8 cellular contexts compared by ENCODE assay signal in the genomic region with DNA sequence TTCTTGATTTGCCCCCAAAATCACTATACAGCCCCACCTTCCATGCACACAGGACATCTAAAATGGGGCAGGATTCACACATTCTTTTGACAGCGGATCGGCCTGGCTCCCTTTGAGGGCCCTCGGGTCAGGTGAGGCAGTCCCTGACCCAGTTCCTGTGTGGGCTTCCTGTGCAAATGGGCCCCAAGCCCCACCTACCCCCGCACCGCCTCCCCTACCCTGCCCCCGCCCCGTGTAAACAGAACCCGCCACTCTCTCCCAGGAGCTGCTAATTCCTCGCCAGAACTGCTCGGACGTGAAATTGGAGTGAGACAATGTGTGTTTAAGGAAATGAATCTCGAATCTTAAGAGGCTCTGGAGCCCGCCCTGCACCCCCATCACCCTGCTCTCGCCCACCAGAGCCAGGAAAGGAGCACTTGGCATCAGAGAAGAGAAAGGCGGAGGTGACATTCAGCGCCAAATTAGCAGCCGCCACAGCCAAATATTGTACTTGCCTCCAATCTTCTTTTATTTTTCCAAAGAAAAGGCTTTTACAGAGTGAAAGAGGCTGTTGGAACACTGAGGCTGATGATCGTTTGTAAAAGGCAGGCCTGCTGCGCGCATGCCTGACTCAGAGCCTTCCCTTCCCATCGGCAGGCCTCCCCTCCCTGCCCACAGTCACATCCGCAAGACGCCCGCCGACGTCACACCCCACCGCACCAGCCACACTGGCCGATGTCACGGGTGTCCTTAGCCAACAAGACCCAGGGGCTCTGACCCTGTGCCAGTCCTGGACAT. TPM values are rescaled to one million over a fixed set of nuclear protein-coding genes. Genes with fewer than 3 reads are reported as not detected.
A peak's percentile ranks its signal among the peaks of the same experiment; 100 is the strongest.
DNase-seq lines count a peak whose midpoint lies in the region; ATAC-seq, FAIRE-seq and TF ChIP-seq lines count a peak whose summit lies in the region.

No MANE protein-coding gene starts in this region.

- H3K4me2 ChIP-seq in K562 (ENCODE audit: insufficient read depth, low read length) (no peak overlapping the region), PC-9 (no peak overlapping the region)

- TF ChIP-seq CTCF in K562 (IDR thresholded peaks at IDR 0.05 in 2 of 3, conservative IDR thresholded peaks at IDR 0.05 in 1 of 3; ENCODE audit: insufficient read depth in 2 of 3, low read depth in 1 of 3, low read length in 3 of 3) (no peak), lower lobe of right lung (IDR thresholded peaks at IDR 0.05) (no peak), PC-9 (conservative IDR thresholded peaks at IDR 0.05) (no peak)

- H3K4me3 ChIP-seq in K562, result no peak overlapping the region
- H3K4me3 ChIP-seq in lower lobe of right lung, result peak overlapping the region; percentile 41
- no peak overlapping the region for H3K4me3 ChIP-seq in PC-9

- CTCF ChIA-PET in K562 (lab: Yijun Ruan, JAX; ENCODE audit: low intra/inter-chr PET ratio), result no interaction called here
- CTCF ChIA-PET in PC-9 (lab: Charles Lee), result no interaction called here

- no peaks in the 10 kb centered on the region for H3K36me3 ChIP-seq in K562 (ENCODE audit: control insufficient read depth, insufficient read depth, low read length)
- no peaks in the 10 kb centered on the region for H3K36me3 ChIP-seq in lower lobe of right lung
- no peaks in the 10 kb centered on the region for H3K36me3 ChIP-seq in PC-9 (ENCODE audit: low read depth)

- H3K9ac ChIP-seq in K562 (ENCODE audit: insufficient read depth in 1 of 2, low read depth in 2 of 2, low read length in 2 of 2), result no peak overlapping the region

- ATAC-seq in K562, result no peak
- ATAC-seq in lower lobe of right lung, result peak; percentile 73 to 83

- POLR2A ChIA-PET in K562 (lab: Yijun Ruan, JAX) (no interaction called here), PC-9 (lab: Charles Lee; ENCODE audit: unreplicated experiment) (no interaction called here)

- peaks cover 0 to 9% of the 10 kb centered on the region in 2 experiments; a peak in 2 of 5 replicates for H3K4me1 ChIP-seq in K562 (replicated peaks in 1 of 2; ENCODE audit: control insufficient read depth in 2 of 2, insufficient read depth in 2 of 2, low read length in 2 of 2)
- H3K4me1 ChIP-seq in lower lobe of right lung, result peaks cover 54% of the 10 kb centered on the region
- H3K4me1 ChIP-seq in PC-9 (replicated peaks; ENCODE audit: insufficient read depth), result no peaks in the 10 kb centered on the region

- no peak for TF ChIP-seq EP300 in K562 (IDR thresholded peaks at IDR 0.05; ENCODE audit: low read length)

- H3K9me2 ChIP-seq in PC-9 (ENCODE audit: insufficient read depth), result no peaks in the 10 kb centered on the region

- no peak for FAIRE-seq in K562 (lab: Jason Lieb, UNC)

- H2AFZ ChIP-seq in K562 (ENCODE audit: low read depth, low read length) (no peak overlapping the region), PC-9 (no peak overlapping the region)

- no peaks in the 10 kb centered on the region for H3K9me1 ChIP-seq in K562 (ENCODE audit: control insufficient read depth, insufficient read depth, low read length)

- DNase-seq in NCI-H748 (lab: John Stamatoyannopoulos, UW; ENCODE audit: unreplicated experiment) (peak; percentile 10), NCI-H748 treated with DMSO at 0.1 percent for 48 hours (lab: John Stamatoyannopoulos, UW) (no peak), K562 (ENCODE audit: extremely low read depth in 1 of 4, low spot score in 3 of 4) (peak in 1 of 4 experiments; percentile 20), lower lobe of right lung (peak; percentile 95), SIG-M5 treated with dmso at 0.1 percent for 504 hours (lab: John Stamatoyannopoulos, UW; ENCODE audit: unreplicated experiment) (no peak), PC-9 (no peak), NCI-H774 (lab: John Stamatoyannopoulos, UW) (no peak)
- peak; percentile 20 to 55 (median 46) for DNase-seq in stimulated activated CD4-positive, alpha-beta T cell treated with anti-CD3 and anti-CD28 coated beads, TNF-alpha, amount 100 ng/mL, for 48 hours (ENCODE audit: low read depth in 3 of 3)

- no peak for TF ChIP-seq POLR2A in K562 (conservative IDR thresholded peaks at IDR 0.05)

- intact Hi-C loops in K562 (cut with micrococcal nuclease) (no loop called here), lower lobe of right lung (cut with DNase I) (no loop called here), PC-9 (cut with micrococcal nuclease; ENCODE audit: unreplicated experiment) (no loop called here)

- H4K20me1 ChIP-seq in K562 (replicated peaks; ENCODE audit: control insufficient read depth, insufficient read depth, low read length) (peaks cover 3% of the 10 kb centered on the region; the same call in 1 of the 2 replicates), PC-9 (ENCODE audit: insufficient read depth) (no peaks in the 10 kb centered on the region)

- in situ Hi-C loops in K562 (cut with MboI), result no loop called here

- H3K27me3 ChIP-seq in K562 (ENCODE audit: control insufficient read depth in 2 of 2, insufficient read depth in 2 of 2, low read length in 2 of 2) (peaks cover 0 to 30% of the 10 kb centered on the region in 2 experiments; a peak in 2 of 5 replicates), lower lobe of right lung (ENCODE audit: low read depth) (no peaks in the 10 kb centered on the region), PC-9 (ENCODE audit: insufficient read depth, low read depth) (peaks cover 44% of the 10 kb centered on the region)

- no TSS peak for BruUV-seq in K562 (replicated peaks; lab: Mats Ljungman, UMichigan)
- no TSS peak for BruUV-seq in PC-9 (replicated peaks; lab: Mats Ljungman, UMichigan)

- H3K9me3 ChIP-seq in K562 (replicated peaks; ENCODE audit: control insufficient read depth, insufficient read depth, low read depth, low read length), result no peaks in the 10 kb centered on the region
- H3K9me3 ChIP-seq in lower lobe of right lung, result no peaks in the 10 kb centered on the region
- H3K9me3 ChIP-seq in PC-9 (ENCODE audit: insufficient read depth, low read depth), result no peaks in the 10 kb centered on the region

- H3K27ac ChIP-seq in K562 (ENCODE audit: extremely low read depth, low read depth, low read length) (no peak overlapping the region), lower lobe of right lung (peak overlapping the region; percentile 85), PC-9 (no peak overlapping the region)

- H3F3A ChIP-seq in PC-9 (ENCODE audit: insufficient read depth, low read depth), result no peaks in the 10 kb centered on the region

- 26% methylated on average over 19 of the region's 29 CpGs for WGBS in K562 (ENCODE audit: insufficient coverage, low coverage, missing lambda C conversion rate)

- TF ChIP-seq RAD21 in K562 (CRISPR knock-in tag; conservative IDR thresholded peaks at IDR 0.05 in 1 of 2, IDR thresholded peaks at IDR 0.05 in 1 of 2), result no peak

- H3K79me2 ChIP-seq in K562 (ENCODE audit: control insufficient read depth, insufficient read depth, low read length) (no peaks in the 10 kb centered on the region), PC-9 (ENCODE audit: low read depth) (no peaks in the 10 kb centered on the region)

TF ChIP-seq in K562, 482 proteins besides CTCF, POLR2A, EP300 and RAD21:
- TF ChIP-seq, protein P1, sequence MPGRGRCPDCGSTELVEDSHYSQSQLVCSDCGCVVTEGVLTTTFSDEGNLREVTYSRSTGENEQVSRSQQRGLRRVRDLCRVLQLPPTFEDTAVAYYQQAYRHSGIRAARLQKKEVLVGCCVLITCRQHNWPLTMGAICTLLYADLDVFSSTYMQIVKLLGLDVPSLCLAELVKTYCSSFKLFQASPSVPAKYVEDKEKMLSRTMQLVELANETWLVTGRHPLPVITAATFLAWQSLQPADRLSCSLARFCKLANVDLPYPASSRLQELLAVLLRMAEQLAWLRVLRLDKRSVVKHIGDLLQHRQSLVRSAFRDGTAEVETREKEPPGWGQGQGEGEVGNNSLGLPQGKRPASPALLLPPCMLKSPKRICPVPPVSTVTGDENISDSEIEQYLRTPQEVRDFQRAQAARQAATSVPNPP (IDR thresholded peaks at IDR 0.05; ENCODE audit: borderline replicate concordance, insufficient read depth, insufficient read length), result no peak
- peak; percentile 59 to 67; a peak in 3 of 4 replicates for TF ChIP-seq NRF1 (conservative IDR thresholded peaks at IDR 0.05 in 1 of 2, IDR thresholded peaks at IDR 0.05 in 1 of 2)

RNA-seq across cellular contexts. Expression of a gene that starts 53.1 kb away (rescaled TPM):
- 0.76 and 1.4 TPM in 2 replicates for total RNA-seq in K562 (2011; cell fraction: chromatin; rRNA removed; ENCODE audit: low replicate concordance)
- total RNA-seq in K562 (2011; cell fraction: nucleolus; rRNA removed), result 0.53 and 0.67 TPM in 2 replicates
- 0.66 and 1.4 TPM in 2 replicates for total RNA-seq in K562 (2011; cell fraction: nucleoplasm; rRNA removed)
- total RNA-seq in K562 (2014; rRNA removed), result 0.36 TPM in 1 of 2 replicates, not detected in the other
- 0.15 TPM in 1 of 2 replicates, not detected in the other for total RNA-seq in K562 (2014; rRNA removed; fragmentation: Illumina TruSeq; extraction: Trizol)
- total RNA-seq in K562 (2015; rRNA removed; fragmentation: Illumina TruSeq; extraction: Trizol), result 0.08 and 0.11 TPM in 2 replicates
- total RNA-seq in K562 (2021), result 0.36 and 0.58 TPM in 2 replicates
- polyA plus RNA-seq in K562 (2011; rRNA removed), result 0.32 and 0.61 TPM in 2 replicates
- 0.77 and 0.79 TPM in 2 replicates for polyA plus RNA-seq in K562 (2011; cell fraction: cytosol; rRNA removed)
- polyA plus RNA-seq in K562 (2011; cell fraction: nucleus; rRNA removed), result 1.4 and 1.8 TPM in 2 replicates
- 0.26 and 0.40 TPM in 2 replicates for polyA plus RNA-seq in K562 (2012)
- 0.30 and 0.58 TPM in 2 replicates for polyA plus RNA-seq in K562 (2014; fragmentation: Illumina TruSeq; extraction: Trizol)
- polyA plus RNA-seq in K562 (2014; fragmentation: Nextera tagmentation; extraction: Ambion mirVana), result not detected
- 0.27 and 0.57 TPM in 2 replicates for polyA plus RNA-seq in K562 (2014; rRNA removed)
- 0.30 and 0.46 TPM in 2 replicates for polyA minus RNA-seq in K562 (2011; rRNA and poly(A)+ RNA removed)
- 0.19 and 0.36 TPM in 2 replicates for polyA minus RNA-seq in K562 (2011; cell fraction: cytosol; rRNA and poly(A)+ RNA removed)
- 0.27 and 0.33 TPM in 2 replicates for polyA minus RNA-seq in K562 (2011; cell fraction: nucleus; rRNA and poly(A)+ RNA removed)
- total RNA-seq in lower lobe of right lung, result 105 TPM
- not detected in 2 replicates for total RNA-seq in PC-9 (2021)

Comparison
In these comparisons a context has a peak if more than half of its experiments do, and no peak if none do; other contexts are left out.
1. DNase-seq: peak in NCI-H748 (single experiment), lower lobe of right lung (single experiment) and stimulated activated CD4-positive, alpha-beta T cell treated with anti-CD3 and anti-CD28 coated beads, TNF-alpha, amount 100 ng/mL, for 48 hours (3 of 3); none in NCI-H748 treated with DMSO at 0.1 percent for 48 hours (single experiment), SIG-M5 treated with dmso at 0.1 percent for 504 hours (single experiment), PC-9 (0 of 2) and NCI-H774 (single experiment).
2. RNA of a gene that starts 53.1 kb away (total RNA-seq): 105 TPM in lower lobe of right lung (single experiment); 0.08 to 1.4 TPM in K562 and not detected in PC-9; every median in the first group is over 10 times any median in the second.